8 cellular contexts compared by ENCODE assay signal in genomic region chr3:14403636-14404395, GRCh38. TPM values are rescaled to one million over a fixed set of nuclear protein-coding genes. Genes with fewer than 3 reads are reported as not detected.
A peak's percentile ranks its signal among the peaks of the same experiment; 100 is the strongest.
DNase-seq lines count a peak whose midpoint lies in the region; ATAC-seq, FAIRE-seq and TF ChIP-seq lines count a peak whose summit lies in the region.

No MANE protein-coding gene starts in this region.

- H2AFZ ChIP-seq in endothelial cell of umbilical vein (ENCODE audit: low read depth, low read length) = no peak overlapping the region

- no peak for TF ChIP-seq EP300 in A549 (IDR thresholded peaks at IDR 0.05)

- no peaks in the 10 kb centered on the region for H4K20me1 ChIP-seq in endothelial cell of umbilical vein (replicated peaks; ENCODE audit: control insufficient read depth, extremely low read depth, insufficient read depth, low read length)

- H3K27ac ChIP-seq in A549 (peak overlapping the region; percentile 92 to 98), SJCRH30 (no peak overlapping the region), endothelial cell of umbilical vein (ENCODE audit: insufficient read depth, low read depth, low read length) (no peak overlapping the region)

- H3K27me3 ChIP-seq in SJCRH30 = 0 out of 2 replicates have a peak, but pooled peaks cover 4% of the 10 kb centered on the region
- no peaks in the 10 kb centered on the region for H3K27me3 ChIP-seq in endothelial cell of umbilical vein (ENCODE audit: control insufficient read depth in 2 of 2, insufficient read depth in 2 of 2, low read length in 2 of 2)

- peak in 1 of 2 experiments; percentile 11; a peak in 3 of 6 replicates for ATAC-seq in A549
- no peak for ATAC-seq in naive thymus-derived CD8-positive, alpha-beta T cell
- no peak for ATAC-seq in GM19463 (IDR thresholded peaks at IDR 0.05; ENCODE audit: unreplicated experiment)
- ATAC-seq in GM21619 (IDR thresholded peaks at IDR 0.05; ENCODE audit: unreplicated experiment) = no peak

- H3K36me3 ChIP-seq in SJCRH30 = no peaks in the 10 kb centered on the region
- no peaks in the 10 kb centered on the region for H3K36me3 ChIP-seq in endothelial cell of umbilical vein (ENCODE audit: control insufficient read depth in 2 of 2, extremely low read depth in 1 of 2, insufficient read depth in 2 of 2, low read length in 2 of 2)

- H3K4me2 ChIP-seq in A549 (peak overlapping the region; percentile 94), endothelial cell of umbilical vein (ENCODE audit: insufficient read depth, low read length) (peak overlapping the region; percentile 4)

- no peak for TF ChIP-seq RAD21 in A549 (conservative IDR thresholded peaks at IDR 0.05 in 1 of 2, IDR thresholded peaks at IDR 0.05 in 1 of 2)

- peaks cover 24 to 57% (median 49%) of the 10 kb centered on the region in 4 donors for H3K4me1 Mint-ChIP-seq in naive thymus-derived CD8-positive, alpha-beta T cell

- peak overlapping the region; percentile 85 to 99 (median 97) for H3K4me3 Mint-ChIP-seq in naive thymus-derived CD8-positive, alpha-beta T cell

- BruUV-seq in endothelial cell of umbilical vein (replicated peaks; lab: Mats Ljungman, UMichigan) = no TSS peak

- no peaks in the 10 kb centered on the region for H3K9me1 ChIP-seq in endothelial cell of umbilical vein (replicated peaks; ENCODE audit: control insufficient read depth, extremely low read depth, insufficient read depth, low read length)

- H3K9me3 ChIP-seq in A549 = no peaks in the 10 kb centered on the region
- H3K9me3 ChIP-seq in SJCRH30 (replicated peaks) = no peaks in the 10 kb centered on the region
- H3K9me3 ChIP-seq in endothelial cell of umbilical vein (replicated peaks; ENCODE audit: control insufficient read depth, insufficient read depth, low read length) = no peaks in the 10 kb centered on the region

- H3K4me1 ChIP-seq in A549 (peaks cover 48% of the 10 kb centered on the region), SJCRH30 (0 out of 2 replicates have a peak, but pooled peaks cover 4% of the 10 kb centered on the region), endothelial cell of umbilical vein (ENCODE audit: control insufficient read depth, extremely low read depth, insufficient read depth, low read length) (peaks cover 12% of the 10 kb centered on the region)

- H3K9ac ChIP-seq in endothelial cell of umbilical vein (replicated peaks; ENCODE audit: extremely low read depth, insufficient read depth, low read length) = peak overlapping the region; percentile 69

- TF ChIP-seq POLR2A in A549 (IDR thresholded peaks at IDR 0.05; ENCODE audit: low read length) (0 out of 2 replicates have a peak, but pooled peaks have one; percentile 11), endothelial cell of umbilical vein (IDR thresholded peaks at IDR 0.05; ENCODE audit: low read depth, low read length) (no peak)

- WGBS in A549 (ENCODE audit: missing lambda C conversion rate) = 3% methylated on average over 11 of the region's 13 CpGs

- intact Hi-C loops in endothelial cell of umbilical vein (cut with micrococcal nuclease) = loop anchor here (2.0 to 10.0 kb wide), 5 partner anchors 65 to 509 kb away; no protein-coding TSS in a partner anchor

- dilution Hi-C loops in endothelial cell of umbilical vein (cut with MboI; ENCODE audit: extremely low pct_ligation_motif_present, low sequenced_read_pairs) = no loop called here

- peaks cover 0 to 10% (median 4%) of the 10 kb centered on the region in 3 donors for H3K36me3 Mint-ChIP-seq in naive thymus-derived CD8-positive, alpha-beta T cell

- DNase-seq in A549 (ENCODE audit: low read depth in 1 of 2, low spot score in 1 of 2) (peak in 1 of 2 experiments; percentile 28), SJCRH30 (peak; percentile 43 to 50), endothelial cell of umbilical vein (ENCODE audit: low read depth, low spot score) (peak; percentile 14), LoVo (ENCODE audit: low spot score) (no peak)
- DNase-seq in naive thymus-derived CD8-positive, alpha-beta T cell = no peak

- H3K4me3 ChIP-seq in A549 = peak overlapping the region; percentile 75
- H3K4me3 ChIP-seq in GM08714 (ENCODE audit: low read length) = peak overlapping the region; percentile 85
- peak overlapping the region; percentile 76 for H3K4me3 ChIP-seq in SJCRH30
- H3K4me3 ChIP-seq in endothelial cell of umbilical vein (replicated peaks in 1 of 3; ENCODE audit: insufficient read depth in 1 of 3, low read depth in 1 of 3, low read length in 3 of 3) = peak overlapping the region; percentile 9 to 90 (median 34)

- TF ChIP-seq CTCF in A549 (IDR thresholded peaks at IDR 0.05) (no peak), endothelial cell of umbilical vein (IDR thresholded peaks at IDR 0.05; ENCODE audit: extremely low read depth in 1 of 2, insufficient read depth in 1 of 2, low read depth in 1 of 2, low read length in 2 of 2) (no peak)

- H3K27me3 Mint-ChIP-seq in naive thymus-derived CD8-positive, alpha-beta T cell = no peaks in the 10 kb centered on the region

- POLR2A ChIA-PET in A549 (lab: Yijun Ruan, JAX) = interaction anchor here (1.5 to 2.2 kb wide), 3 partner anchors 12 to 55 kb away, joined by 4 to 13 read pairs (median 7); no protein-coding TSS in a partner anchor
- POLR2A ChIA-PET in endothelial cell of umbilical vein (lab: Charles Lee) = no interaction called here
- POLR2A ChIA-PET in naive thymus-derived CD8-positive, alpha-beta T cell (lab: Charles Lee) = interaction anchor here (2.0 to 4.7 kb wide), 2 partner anchors 23 to 28 kb away, joined by 6 to 108 read pairs; no protein-coding TSS in a partner anchor

- CTCF ChIA-PET in A549 (lab: Yijun Ruan, JAX) (interaction anchor here (0.8 to 3.7 kb wide), 10 partner anchors 9 to 143 kb away, joined by 3 to 19 read pairs (median 5); no protein-coding TSS in a partner anchor), endothelial cell of umbilical vein (lab: Charles Lee) (interaction anchor here (0.7 to 4.5 kb wide), 6 partner anchors 26 to 507 kb away, joined by 3 to 37 read pairs (median 4); no protein-coding TSS in a partner anchor)

- peak overlapping the region; percentile 19 to 99 (median 94) for H3K27ac Mint-ChIP-seq in naive thymus-derived CD8-positive, alpha-beta T cell

- H3K9me3 Mint-ChIP-seq in naive thymus-derived CD8-positive, alpha-beta T cell = no peaks in the 10 kb centered on the region

- FAIRE-seq in A549 (lab: Jason Lieb, UNC) (no peak), endothelial cell of umbilical vein (lab: Jason Lieb, UNC) (peak; percentile 73)

- peaks cover 41% of the 10 kb centered on the region for H3K79me2 ChIP-seq in endothelial cell of umbilical vein (ENCODE audit: control insufficient read depth, insufficient read depth, low read length)

TF ChIP-seq in A549, 52 proteins besides CTCF, POLR2A, EP300 and RAD21 (continues in another document):
- TF ChIP-seq ZSCAN20 (CRISPR knock-in tag; IDR thresholded peaks at IDR 0.05) (no peak), CHD4 (IDR thresholded peaks at IDR 0.05; ENCODE audit: borderline replicate concordance) (no peak), GATA3 (IDR thresholded peaks at IDR 0.05; ENCODE audit: borderline replicate concordance) (no peak), FOSL2 (IDR thresholded peaks at IDR 0.05) (no peak), FOSL2 (CRISPR knock-in tag; IDR thresholded peaks at IDR 0.05) (no peak), RFX5 (IDR thresholded peaks at IDR 0.05) (no peak), CBX2 (IDR thresholded peaks at IDR 0.05; ENCODE audit: borderline replicate concordance, low read depth) (no peak)
- TF ChIP-seq, protein P1, sequence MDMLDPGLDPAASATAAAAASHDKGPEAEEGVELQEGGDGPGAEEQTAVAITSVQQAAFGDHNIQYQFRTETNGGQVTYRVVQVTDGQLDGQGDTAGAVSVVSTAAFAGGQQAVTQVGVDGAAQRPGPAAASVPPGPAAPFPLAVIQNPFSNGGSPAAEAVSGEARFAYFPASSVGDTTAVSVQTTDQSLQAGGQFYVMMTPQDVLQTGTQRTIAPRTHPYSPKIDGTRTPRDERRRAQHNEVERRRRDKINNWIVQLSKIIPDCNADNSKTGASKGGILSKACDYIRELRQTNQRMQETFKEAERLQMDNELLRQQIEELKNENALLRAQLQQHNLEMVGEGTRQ (IDR thresholded peaks at IDR 0.05) = no peak

TF ChIP-seq in endothelial cell of umbilical vein, 7 proteins besides CTCF, POLR2A, EP300 and RAD21:
- no peak for TF ChIP-seq JUN (IDR thresholded peaks at IDR 0.05; ENCODE audit: borderline replicate concordance, insufficient read depth, insufficient read length, low read depth)
- no peak for TF ChIP-seq MYC (IDR thresholded peaks at IDR 0.05; ENCODE audit: low read depth, low read length)
- no peak for TF ChIP-seq POLR2AphosphoS5 (IDR thresholded peaks at IDR 0.05; ENCODE audit: insufficient read depth, low read depth, low read length)
- TF ChIP-seq MAX (IDR thresholded peaks at IDR 0.05; ENCODE audit: insufficient read depth, insufficient read length) = no peak
- TF ChIP-seq GATA2 (IDR thresholded peaks at IDR 0.05; ENCODE audit: insufficient read depth, insufficient read length, low read depth, low read length) = no peak
- TF ChIP-seq EZH2 (IDR thresholded peaks at IDR 0.05; ENCODE audit: borderline replicate concordance, low read depth, low read length, severe bottlenecking) = no peak
- TF ChIP-seq FOS (IDR thresholded peaks at IDR 0.05; ENCODE audit: borderline replicate concordance, insufficient read depth, low read length) = no peak

RNA-seq across cellular contexts. Expression of gene SLC6A6, which starts 1.4 kb away (rescaled TPM):
- polyA plus RNA-seq in A549 (2011; rRNA removed) = 73.3 and 76.2 TPM in 2 replicates
- polyA plus RNA-seq in A549 (2012; cell fraction: cytosol; rRNA removed) = 39.4 and 55.1 TPM in 2 replicates
- polyA plus RNA-seq in A549 (2012; cell fraction: nucleus; rRNA removed) = 144 and 151 TPM in 2 replicates
- 66.2 to 73.8 TPM (median 66.5 TPM) in 3 replicates for polyA plus RNA-seq in A549 (2017; fragmentation: RNase III; extraction: RNeasy Plus Mini Kit Qiagen cat#74134 plus additional on column Dnase treatment)
- polyA minus RNA-seq in A549 (2011; rRNA and poly(A)+ RNA removed) = 141 and 148 TPM in 2 replicates
- 10.5 and 10.9 TPM in 2 replicates for total RNA-seq in SJCRH30 (2014; rRNA removed; shearing (Covaris generic))
- 33.8 and 38.0 TPM in 2 replicates for total RNA-seq in endothelial cell of umbilical vein
- polyA plus RNA-seq in endothelial cell of umbilical vein = 24.8 and 25.7 TPM in 2 replicates
- polyA plus RNA-seq in endothelial cell of umbilical vein (2011; cell fraction: cytosol; rRNA removed) = 16.9 and 19.1 TPM in 2 replicates
- 51.5 and 59.3 TPM in 2 replicates for polyA plus RNA-seq in endothelial cell of umbilical vein (2011; cell fraction: nucleus; rRNA removed)
- 13.7 and 19.6 TPM in 2 replicates for polyA plus RNA-seq in endothelial cell of umbilical vein (2012)
- 75.0 and 82.1 TPM in 2 replicates for polyA minus RNA-seq in endothelial cell of umbilical vein
- 12.4 TPM for polyA minus RNA-seq in endothelial cell of umbilical vein (2011; cell fraction: cytosol; rRNA and poly(A)+ RNA removed)
- polyA minus RNA-seq in endothelial cell of umbilical vein (2011; cell fraction: nucleus; rRNA and poly(A)+ RNA removed) = 47.6 and 56.2 TPM in 2 replicates
- total RNA-seq in naive thymus-derived CD8-positive, alpha-beta T cell = 10 to 100 TPM; 43.1 to 43.7 TPM
- polyA plus RNA-seq in naive thymus-derived CD8-positive, alpha-beta T cell = 1 to 10 TPM; 2.1 to 5.0 (median 3.0) TPM

Comparison
In these comparisons a context has a peak if more than half of its experiments do, and no peak if none do; other contexts are left out.
1. DNase-seq: peak in SJCRH30 (2 of 2) and endothelial cell of umbilical vein (single experiment); none in naive thymus-derived CD8-positive, alpha-beta T cell (0 of 10) and LoVo (single experiment).
2. H3K27ac ChIP-seq: peak in A549 (2 of 2); none in SJCRH30 (single experiment) and endothelial cell of umbilical vein (single experiment).
3. H3K4me3 ChIP-seq: peak in every context shown above with its lines; median percentile 85 in GM08714; 76 in SJCRH30; 75 in A549; 34 in endothelial cell of umbilical vein.